Comparison of ENCODE assay signal across 24 cellular contexts in genomic region chr13:38970380-38971051, GRCh38. TPM values are rescaled to one million over a fixed set of nuclear protein-coding genes. Genes with fewer than 3 reads are reported as not detected.
A peak's percentile ranks its signal among the peaks of the same experiment; 100 is the strongest.
DNase-seq lines count a peak whose midpoint lies in the region; ATAC-seq and TF ChIP-seq lines count a peak whose summit lies in the region.
"Had no signal": no experiment of that assay in that cellular context is flagged by ENCODE, and none has a peak within 500 bp of the region (broad histone marks: within the 10 kb centered on the region; RNA-seq: fewer than 3 reads in every experiment).

No MANE protein-coding gene starts in this region.

- H3K9me3 Mint-ChIP-seq in chondrocyte (ENCODE audit: low read depth) (no peaks in the 10 kb centered on the region), neural progenitor cell (no peaks in the 10 kb centered on the region)
- H3K9me3 Mint-ChIP-seq: activated T-helper 2 cell treated with anti-CD3 and anti-CD28 coated beads, Interferon-gamma antibody, Interleukin-2, Interleukin-4, amounts not matched to agents 10 μg/mL and 5 μg/mL and 100 μg/mL, durations not matched to agents 14 hours and 24 hours and 36 hours; memory B cell; naive thymus-derived CD8-positive, alpha-beta T cell had no signal

- H3K4me2 ChIP-seq in OCI-LY3 (ENCODE audit: low read length) (no peak overlapping the region), neural progenitor cell (no peak overlapping the region)
- H3K4me2 ChIP-seq: BLaER1 had no signal

- no peak overlapping the region for H3K9ac ChIP-seq in OCI-LY3 (ENCODE audit: low read length)
- no peak overlapping the region for H3K9ac ChIP-seq in neural progenitor cell
- H3K9ac ChIP-seq: BLaER1, GM23248 had no signal

- H3F3A ChIP-seq in neural progenitor cell (ENCODE audit: low read depth): peaks cover 4% of the 10 kb centered on the region

- peak; percentile 44 for DNase-seq in DMS53 (lab: John Stamatoyannopoulos, UW)
- DNase-seq in DMS53 treated with DMSO at 0.1 percent for 48 hours (lab: John Stamatoyannopoulos, UW; ENCODE audit: unreplicated experiment): no peak
- DNase-seq in chondrocyte (ENCODE audit: low spot score): no peak
- no peak for DNase-seq in neural progenitor cell (ENCODE audit: low spot score)
- no peak for DNase-seq in ovary
- DNase-seq in NOMO-1 treated with dmso at 0.1 percent for 144 hours (lab: John Stamatoyannopoulos, UW; ENCODE audit: unreplicated experiment): no peak
- DNase-seq: activated CD8-positive, alpha-beta memory T cell treated with anti-CD3 and anti-CD28 coated beads, Interleukin-2, amount 10 ng/mL, durations not matched to agents 7 days and 5 days; effector CD4-positive, alpha-beta T cell; GM23248; heart right ventricle; islet precursor cell; naive thymus-derived CD8-positive, alpha-beta T cell; NCI-H187 treated with DMSO at 0.1 percent for 48 hours; NCI-H510A treated with DMSO at 0.1 percent for 48 hours; stimulated activated CD4-positive, alpha-beta T cell treated with anti-CD3 and anti-CD28 coated beads, Interleukin-12 subunit alpha, Interleukin-12 subunit beta, amount 100 ng/mL, for 4 hours had no signal

- no peaks in the 10 kb centered on the region for H3K4me1 ChIP-seq in OCI-LY3 (ENCODE audit: low read length)
- H3K4me1 ChIP-seq in neural progenitor cell: peaks cover 4% of the 10 kb centered on the region
- no peaks in the 10 kb centered on the region for H3K4me1 ChIP-seq in ovary (ENCODE audit: insufficient read depth)
- H3K4me1 ChIP-seq: BLaER1, heart right ventricle had no signal

- 0 out of 2 replicates have a peak, but pooled peaks cover 9% of the 10 kb centered on the region for H3K27me3 ChIP-seq in OCI-LY3 (ENCODE audit: low read depth, low read length)
- H3K27me3 ChIP-seq in neural progenitor cell: no peaks in the 10 kb centered on the region
- no peaks in the 10 kb centered on the region for H3K27me3 ChIP-seq in ovary
- H3K27me3 ChIP-seq: BLaER1, cardiac muscle cell had no signal

- no peak for ATAC-seq in HG02642 (IDR thresholded peaks at IDR 0.05; ENCODE audit: poor library complexity, unreplicated experiment)
- ATAC-seq: activated CD8-positive, alpha-beta memory T cell treated with anti-CD3 and anti-CD28 coated beads, Interleukin-2, amount 10 ng/mL, durations not matched to agents 7 days and 5 days; heart right ventricle; naive thymus-derived CD8-positive, alpha-beta T cell had no signal

- H3K36me3 Mint-ChIP-seq in chondrocyte (ENCODE audit: low read depth): no peaks in the 10 kb centered on the region
- no peaks in the 10 kb centered on the region for H3K36me3 Mint-ChIP-seq in neural progenitor cell
- H3K36me3 Mint-ChIP-seq: activated CD8-positive, alpha-beta memory T cell treated with anti-CD3 and anti-CD28 coated beads, Interleukin-2, amount 10 ng/mL, durations not matched to agents 7 days and 5 days; memory B cell; naive thymus-derived CD8-positive, alpha-beta T cell had no signal

- intact Hi-C loops in ovary (cut with DNase I): no loop called here

- H3K4me1 Mint-ChIP-seq in chondrocyte (ENCODE audit: low read depth): no peaks in the 10 kb centered on the region
- no peaks in the 10 kb centered on the region for H3K4me1 Mint-ChIP-seq in neural progenitor cell
- H3K4me1 Mint-ChIP-seq: activated CD8-positive, alpha-beta memory T cell treated with anti-CD3 and anti-CD28 coated beads, Interleukin-2, amount 10 ng/mL, durations not matched to agents 7 days and 5 days; memory B cell; naive thymus-derived CD8-positive, alpha-beta T cell had no signal

- WGBS in ovary, 3 donors: 80 to 86% (median 82%) methylated on average over 4 of the region's 4 CpGs

- H4K20me1 ChIP-seq in OCI-LY3 (ENCODE audit: insufficient read depth, low read length) (no peaks in the 10 kb centered on the region), neural progenitor cell (ENCODE audit: low read depth) (no peaks in the 10 kb centered on the region)
- H4K20me1 ChIP-seq: BLaER1 had no signal

- H3K27ac Mint-ChIP-seq in chondrocyte (ENCODE audit: unreplicated experiment) (no peak overlapping the region), neural progenitor cell (no peak overlapping the region)
- H3K27ac Mint-ChIP-seq: activated CD8-positive, alpha-beta memory T cell treated with anti-CD3 and anti-CD28 coated beads, Interleukin-2, amount 10 ng/mL, durations not matched to agents 7 days and 5 days; activated T-helper 2 cell treated with anti-CD3 and anti-CD28 coated beads, Interferon-gamma antibody, Interleukin-2, Interleukin-4, amounts not matched to agents 10 μg/mL and 5 μg/mL and 100 μg/mL, durations not matched to agents 14 hours and 24 hours and 36 hours; memory B cell had no signal

- H3K4me3 Mint-ChIP-seq in chondrocyte (ENCODE audit: unreplicated experiment) (no peak overlapping the region), neural progenitor cell (no peak overlapping the region)
- H3K4me3 Mint-ChIP-seq: activated CD8-positive, alpha-beta memory T cell treated with anti-CD3 and anti-CD28 coated beads, Interleukin-2, amount 10 ng/mL, durations not matched to agents 7 days and 5 days; memory B cell; naive thymus-derived CD8-positive, alpha-beta T cell had no signal

- no peak for TF ChIP-seq POLR2A in ovary (IDR thresholded peaks at IDR 0.05)

- TF ChIP-seq EP300 in ovary (IDR thresholded peaks at IDR 0.05): no peak

- H3K79me2 ChIP-seq in OCI-LY3 (ENCODE audit: low read length): no peaks in the 10 kb centered on the region
- H3K79me2 ChIP-seq in neural progenitor cell (ENCODE audit: low read depth): no peaks in the 10 kb centered on the region

- no peaks in the 10 kb centered on the region for H3K36me3 ChIP-seq in OCI-LY3 (replicated peaks; ENCODE audit: low read depth, low read length)
- no peaks in the 10 kb centered on the region for H3K36me3 ChIP-seq in neural progenitor cell
- no peaks in the 10 kb centered on the region for H3K36me3 ChIP-seq in ovary
- H3K36me3 ChIP-seq: BLaER1, cardiac muscle cell, heart right ventricle had no signal

- H3K27ac ChIP-seq in OCI-LY3 (ENCODE audit: low read length) (no peak overlapping the region), neural progenitor cell (no peak overlapping the region), ovary (no peak overlapping the region)
- H3K27ac ChIP-seq: 22Rv1, BLaER1, cardiac muscle cell, GM23248, heart right ventricle had no signal

- H3K27me3 Mint-ChIP-seq in chondrocyte (ENCODE audit: low read depth) (peaks cover 3% of the 10 kb centered on the region), neural progenitor cell (ENCODE audit: insufficient read depth, low read depth) (no peaks in the 10 kb centered on the region)
- H3K27me3 Mint-ChIP-seq: activated CD8-positive, alpha-beta memory T cell treated with anti-CD3 and anti-CD28 coated beads, Interleukin-2, amount 10 ng/mL, durations not matched to agents 7 days and 5 days had no signal

- H3K4me3 ChIP-seq in OCI-LY3 (ENCODE audit: low read length): no peak overlapping the region
- no peak overlapping the region for H3K4me3 ChIP-seq in neural progenitor cell
- no peak overlapping the region for H3K4me3 ChIP-seq in ovary
- H3K4me3 ChIP-seq: BLaER1, cardiac muscle cell, GM23248, heart right ventricle had no signal

- no peak overlapping the region for H2AFZ ChIP-seq in OCI-LY3 (ENCODE audit: low read depth, low read length)
- H2AFZ ChIP-seq in neural progenitor cell (replicated peaks): no peak overlapping the region
- H2AFZ ChIP-seq: GM23248 had no signal

- 0 out of 2 replicates have a peak, but pooled peaks have one; percentile 26 for TF ChIP-seq CTCF in OCI-LY3 (IDR thresholded peaks at IDR 0.05; ENCODE audit: low read depth, low read length)
- peak; percentile 41 for TF ChIP-seq CTCF in chondrocyte (IDR thresholded peaks at IDR 0.05)
- peak; percentile 36 for TF ChIP-seq CTCF in neural progenitor cell (IDR thresholded peaks at IDR 0.05)
- no peak for TF ChIP-seq CTCF in ovary (IDR thresholded peaks at IDR 0.05)

- H3K9me3 ChIP-seq in OCI-LY3 (ENCODE audit: insufficient read depth, low read length) (no peaks in the 10 kb centered on the region), neural progenitor cell (ENCODE audit: low read depth) (no peaks in the 10 kb centered on the region), ovary (no peaks in the 10 kb centered on the region)
- H3K9me3 ChIP-seq: BLaER1, heart right ventricle had no signal

RNA-seq across cellular contexts. Expression of gene STOML3, which starts 20.1 kb away (rescaled TPM):
- total RNA-seq in chondrocyte: not detected in 3 replicates
- total RNA-seq in neural progenitor cell (ENCODE audit: low replicate concordance): 0.21 and 0.28 TPM in 2 replicates
- 1 to 10 TPM in 1 of 7 donors, under 1 TPM in 4, not detected in 2; 0.12 to 8.6 (median 0.50) TPM for total RNA-seq in ovary
- not detected for polyA plus RNA-seq in ovary
- total RNA-seq: activated CD8-positive, alpha-beta memory T cell treated with anti-CD3 and anti-CD28 coated beads, Interleukin-2, amount 10 ng/mL, durations not matched to agents 7 days and 5 days; activated T-helper 2 cell treated with anti-CD3 and anti-CD28 coated beads, Interferon-gamma antibody, Interleukin-2, Interleukin-4, amounts not matched to agents 10 μg/mL and 5 μg/mL and 100 μg/mL, durations not matched to agents 14 hours and 24 hours and 36 hours; cardiac muscle cell; fibroblast of lung; GM23248; heart right ventricle; naive thymus-derived CD8-positive, alpha-beta T cell; pulmonary artery endothelial cell had no signal
- polyA plus RNA-seq: cardiac muscle cell; fibroblast of lung; GM23248; heart right ventricle; naive thymus-derived CD8-positive, alpha-beta T cell had no signal

Comparison
In these comparisons a context has a peak if more than half of its experiments do, and no peak if none do; other contexts are left out.
1. CTCF ChIP-seq: peak in OCI-LY3 (single experiment), chondrocyte (single experiment) and neural progenitor cell (single experiment); none in ovary (0 of 3).